8 cellular contexts compared by ENCODE assay signal in the genomic region with DNA sequence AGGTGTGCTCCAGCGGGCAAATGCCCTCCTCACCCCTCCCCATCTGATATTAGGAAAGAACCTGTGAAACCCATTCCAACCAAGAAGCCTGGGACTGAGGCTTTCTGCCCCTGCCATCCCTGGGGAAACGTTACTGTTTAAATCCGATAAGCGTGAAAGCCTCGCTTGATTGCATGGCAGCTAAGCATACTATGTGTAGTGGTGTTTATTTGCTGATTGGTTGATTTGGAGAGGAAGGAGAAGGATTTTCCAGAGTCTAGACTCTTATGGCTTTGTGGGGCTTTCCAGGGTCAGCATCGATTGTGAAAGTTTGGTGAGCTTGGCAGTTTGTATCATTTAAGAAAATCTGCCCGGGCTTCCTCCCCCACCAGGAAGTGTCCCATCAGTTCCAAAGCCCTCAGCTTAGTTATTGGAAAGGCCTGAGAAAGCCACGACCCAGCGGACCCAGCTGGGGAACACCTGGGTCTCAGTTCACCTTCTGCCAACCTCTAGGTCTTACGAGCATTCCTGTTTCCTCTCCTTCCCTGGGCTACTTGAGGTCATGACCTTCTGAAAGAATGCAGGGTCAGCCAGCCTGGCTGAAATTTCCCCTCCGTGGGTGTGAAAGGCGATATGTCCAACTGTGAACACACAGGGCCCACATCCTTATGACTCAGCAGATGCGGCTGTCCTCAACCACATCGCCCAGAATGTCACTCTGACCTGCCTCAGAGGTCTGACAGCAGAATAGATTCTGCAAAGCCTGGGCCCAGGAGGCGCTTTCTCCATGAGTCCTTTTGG.
DNase-seq lines count a peak whose midpoint lies in the region; ATAC-seq and TF ChIP-seq lines count a peak whose summit lies in the region.

No MANE protein-coding gene starts in this region.

- H3K4me3 Mint-ChIP-seq in mesothelial cell of epicardium = no peak overlapping the region

- TF ChIP-seq CTCF in fibroblast of the aortic adventitia (IDR thresholded peaks at IDR 0.05; ENCODE audit: insufficient read depth, low read length) (no peak), smooth muscle cell (IDR thresholded peaks at IDR 0.05; ENCODE audit: borderline replicate concordance, insufficient read depth, poor library complexity, severe bottlenecking) (no peak), mesothelial cell of epicardium (IDR thresholded peaks at IDR 0.05; ENCODE audit: unreplicated experiment) (no peak), esophagus squamous epithelium (IDR thresholded peaks at IDR 0.05) (no peak)

- H3K9me3 ChIP-seq in SJCRH30 (replicated peaks) (no peaks in the 10 kb centered on the region), smooth muscle cell (replicated peaks; ENCODE audit: low read depth) (no peaks in the 10 kb centered on the region), esophagus squamous epithelium (no peaks in the 10 kb centered on the region)

- no peaks in the 10 kb centered on the region for H3K36me3 Mint-ChIP-seq in mesothelial cell of epicardium

- DNase-seq in CD1c-positive myeloid dendritic cell (ENCODE audit: extremely low spot score) (peak; percentile 91), SJCRH30 (peak; percentile 77 to 78), fibroblast of the aortic adventitia (ENCODE audit: low read depth) (peak; percentile 45), smooth muscle cell (lab: John Stamatoyannopoulos, UW; ENCODE audit: unreplicated experiment) (no peak), mesothelial cell of epicardium (ENCODE audit: low spot score in 2 of 2, unreplicated experiment in 2 of 2) (no peak), esophagus squamous epithelium (lab: John Stamatoyannopoulos, UW) (no peak)

- H2AFZ ChIP-seq in smooth muscle cell (ENCODE audit: low read depth) = no peak overlapping the region

- no peaks in the 10 kb centered on the region for H4K20me1 ChIP-seq in smooth muscle cell (ENCODE audit: low read depth)

- H3K9ac ChIP-seq in smooth muscle cell (ENCODE audit: low read depth) = no peak overlapping the region

- peak overlapping the region; percentile 42 for H3K4me2 ChIP-seq in smooth muscle cell

- H3K36me3 ChIP-seq in SJCRH30 (no peaks in the 10 kb centered on the region), smooth muscle cell (ENCODE audit: low read depth) (no peaks in the 10 kb centered on the region), esophagus squamous epithelium (no peaks in the 10 kb centered on the region)

- H3K27ac Mint-ChIP-seq in mesothelial cell of epicardium = no peak overlapping the region

- intact Hi-C loops in esophagus squamous epithelium (cut with DNase I) = no loop called here

- peak; percentile 80 for ATAC-seq in GM19025 (IDR thresholded peaks at IDR 0.05; ENCODE audit: low read depth, unreplicated experiment)
- ATAC-seq in HG03095 (IDR thresholded peaks at IDR 0.05; ENCODE audit: unreplicated experiment) = peak; percentile 68

- H3K27me3 ChIP-seq in SJCRH30 (no peaks in the 10 kb centered on the region), smooth muscle cell (ENCODE audit: low read depth) (peaks cover 13% of the 10 kb centered on the region), esophagus squamous epithelium (no peaks in the 10 kb centered on the region)

- H3K27ac ChIP-seq in SJCRH30 = peak overlapping the region; percentile 53
- H3K27ac ChIP-seq in smooth muscle cell (ENCODE audit: low read depth) = no peak overlapping the region
- peak overlapping the region in 2 of 4 donors; percentile 11 to 39 for H3K27ac ChIP-seq in esophagus squamous epithelium

- H3K9me3 Mint-ChIP-seq in mesothelial cell of epicardium = no peaks in the 10 kb centered on the region

- H3F3A ChIP-seq in smooth muscle cell (ENCODE audit: low read depth) = no peaks in the 10 kb centered on the region

- 57% methylated on average over 15 of the region's 15 CpGs for WGBS in smooth muscle cell (ENCODE audit: low lambda C conversion rate)
- 43 to 64% methylated on average over 9 to 14 of the region's 15 CpGs for WGBS in esophagus squamous epithelium, 2 donors

- H3K79me2 ChIP-seq in smooth muscle cell (ENCODE audit: low read depth) = no peaks in the 10 kb centered on the region

- peaks cover 10% of the 10 kb centered on the region for H3K4me1 Mint-ChIP-seq in mesothelial cell of epicardium

- peak overlapping the region; percentile 13; the same call in 1 of the 2 replicates for H3K4me3 ChIP-seq in SJCRH30
- H3K4me3 ChIP-seq in fibroblast of the aortic adventitia (ENCODE audit: low read depth, low read length) = no peak overlapping the region
- H3K4me3 ChIP-seq in smooth muscle cell = no peak overlapping the region
- no peak overlapping the region for H3K4me3 ChIP-seq in esophagus squamous epithelium

- no peak for TF ChIP-seq POLR2A in esophagus squamous epithelium (IDR thresholded peaks at IDR 0.05)

- H3K27me3 Mint-ChIP-seq in mesothelial cell of epicardium (ENCODE audit: low read depth) = no peaks in the 10 kb centered on the region

- H3K4me1 ChIP-seq in SJCRH30 (peaks cover 18% of the 10 kb centered on the region), smooth muscle cell (ENCODE audit: low read depth) (no peaks in the 10 kb centered on the region), esophagus squamous epithelium (peaks cover 0 to 47% (median 9%) of the 10 kb centered on the region in 3 donors)

Comparison
In these comparisons a context has a peak if more than half of its experiments do, and no peak if none do; other contexts are left out.
1. DNase-seq: peak in CD1c-positive myeloid dendritic cell (single experiment), SJCRH30 (2 of 2) and fibroblast of the aortic adventitia (single experiment); none in smooth muscle cell (single experiment), mesothelial cell of epicardium (0 of 2) and esophagus squamous epithelium (single experiment).